ENCODE assay signal across 1 cellular context in the genomic region with DNA sequence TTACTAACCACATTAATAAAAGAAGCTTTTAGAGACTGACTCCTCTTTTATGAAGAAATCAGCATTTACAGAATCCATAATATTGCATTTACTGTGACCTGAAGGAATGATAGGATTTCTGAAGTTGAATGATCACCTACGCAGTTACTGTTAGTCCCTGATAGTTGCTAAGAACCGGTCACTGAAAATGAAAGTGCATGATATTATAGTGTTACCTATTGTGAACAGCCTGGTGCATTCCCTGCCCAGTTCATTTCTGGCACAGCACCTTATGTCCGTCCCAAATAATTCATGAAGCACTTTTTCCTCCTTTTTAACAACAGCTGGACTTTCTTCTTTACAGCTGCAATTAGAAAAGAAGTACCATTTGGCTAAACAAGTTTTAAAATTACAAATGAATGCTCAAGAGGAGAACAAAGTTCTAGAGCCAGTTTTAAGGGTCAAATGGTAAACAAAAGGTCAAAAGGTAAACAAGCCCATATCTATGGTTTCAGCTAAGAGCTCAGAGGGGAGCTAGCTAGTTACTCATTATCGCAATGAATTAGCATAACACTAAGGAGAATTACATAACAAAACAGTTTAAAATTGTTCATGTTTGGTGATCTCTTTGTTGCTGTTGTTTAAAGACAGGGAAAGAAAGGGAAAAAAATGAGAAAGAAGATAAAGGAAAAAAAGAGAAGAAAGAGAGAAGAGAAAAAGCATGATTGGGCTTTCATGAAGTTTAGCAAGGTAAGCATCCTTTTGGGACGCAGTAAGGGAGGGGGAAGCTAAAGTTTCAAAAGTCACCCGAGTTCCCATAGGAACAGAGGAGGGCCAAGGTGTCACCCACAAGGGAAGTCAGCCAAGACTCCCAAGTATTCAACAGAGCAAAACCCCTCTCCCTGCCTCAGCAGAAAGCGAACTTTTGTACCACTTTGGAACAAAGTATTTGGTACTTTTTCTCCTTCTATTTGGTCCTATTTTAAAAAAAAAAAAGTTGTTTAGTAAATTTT.
A peak's percentile ranks its signal among the peaks of the same experiment; 100 is the strongest.
TF ChIP-seq lines count a peak whose summit lies in the region.

No MANE protein-coding gene starts in this region.

TF ChIP-seq in H1, 55 proteins besides CTCF, POLR2A, EP300 and RAD21 (continued from another document):
- TF ChIP-seq, protein P1, sequence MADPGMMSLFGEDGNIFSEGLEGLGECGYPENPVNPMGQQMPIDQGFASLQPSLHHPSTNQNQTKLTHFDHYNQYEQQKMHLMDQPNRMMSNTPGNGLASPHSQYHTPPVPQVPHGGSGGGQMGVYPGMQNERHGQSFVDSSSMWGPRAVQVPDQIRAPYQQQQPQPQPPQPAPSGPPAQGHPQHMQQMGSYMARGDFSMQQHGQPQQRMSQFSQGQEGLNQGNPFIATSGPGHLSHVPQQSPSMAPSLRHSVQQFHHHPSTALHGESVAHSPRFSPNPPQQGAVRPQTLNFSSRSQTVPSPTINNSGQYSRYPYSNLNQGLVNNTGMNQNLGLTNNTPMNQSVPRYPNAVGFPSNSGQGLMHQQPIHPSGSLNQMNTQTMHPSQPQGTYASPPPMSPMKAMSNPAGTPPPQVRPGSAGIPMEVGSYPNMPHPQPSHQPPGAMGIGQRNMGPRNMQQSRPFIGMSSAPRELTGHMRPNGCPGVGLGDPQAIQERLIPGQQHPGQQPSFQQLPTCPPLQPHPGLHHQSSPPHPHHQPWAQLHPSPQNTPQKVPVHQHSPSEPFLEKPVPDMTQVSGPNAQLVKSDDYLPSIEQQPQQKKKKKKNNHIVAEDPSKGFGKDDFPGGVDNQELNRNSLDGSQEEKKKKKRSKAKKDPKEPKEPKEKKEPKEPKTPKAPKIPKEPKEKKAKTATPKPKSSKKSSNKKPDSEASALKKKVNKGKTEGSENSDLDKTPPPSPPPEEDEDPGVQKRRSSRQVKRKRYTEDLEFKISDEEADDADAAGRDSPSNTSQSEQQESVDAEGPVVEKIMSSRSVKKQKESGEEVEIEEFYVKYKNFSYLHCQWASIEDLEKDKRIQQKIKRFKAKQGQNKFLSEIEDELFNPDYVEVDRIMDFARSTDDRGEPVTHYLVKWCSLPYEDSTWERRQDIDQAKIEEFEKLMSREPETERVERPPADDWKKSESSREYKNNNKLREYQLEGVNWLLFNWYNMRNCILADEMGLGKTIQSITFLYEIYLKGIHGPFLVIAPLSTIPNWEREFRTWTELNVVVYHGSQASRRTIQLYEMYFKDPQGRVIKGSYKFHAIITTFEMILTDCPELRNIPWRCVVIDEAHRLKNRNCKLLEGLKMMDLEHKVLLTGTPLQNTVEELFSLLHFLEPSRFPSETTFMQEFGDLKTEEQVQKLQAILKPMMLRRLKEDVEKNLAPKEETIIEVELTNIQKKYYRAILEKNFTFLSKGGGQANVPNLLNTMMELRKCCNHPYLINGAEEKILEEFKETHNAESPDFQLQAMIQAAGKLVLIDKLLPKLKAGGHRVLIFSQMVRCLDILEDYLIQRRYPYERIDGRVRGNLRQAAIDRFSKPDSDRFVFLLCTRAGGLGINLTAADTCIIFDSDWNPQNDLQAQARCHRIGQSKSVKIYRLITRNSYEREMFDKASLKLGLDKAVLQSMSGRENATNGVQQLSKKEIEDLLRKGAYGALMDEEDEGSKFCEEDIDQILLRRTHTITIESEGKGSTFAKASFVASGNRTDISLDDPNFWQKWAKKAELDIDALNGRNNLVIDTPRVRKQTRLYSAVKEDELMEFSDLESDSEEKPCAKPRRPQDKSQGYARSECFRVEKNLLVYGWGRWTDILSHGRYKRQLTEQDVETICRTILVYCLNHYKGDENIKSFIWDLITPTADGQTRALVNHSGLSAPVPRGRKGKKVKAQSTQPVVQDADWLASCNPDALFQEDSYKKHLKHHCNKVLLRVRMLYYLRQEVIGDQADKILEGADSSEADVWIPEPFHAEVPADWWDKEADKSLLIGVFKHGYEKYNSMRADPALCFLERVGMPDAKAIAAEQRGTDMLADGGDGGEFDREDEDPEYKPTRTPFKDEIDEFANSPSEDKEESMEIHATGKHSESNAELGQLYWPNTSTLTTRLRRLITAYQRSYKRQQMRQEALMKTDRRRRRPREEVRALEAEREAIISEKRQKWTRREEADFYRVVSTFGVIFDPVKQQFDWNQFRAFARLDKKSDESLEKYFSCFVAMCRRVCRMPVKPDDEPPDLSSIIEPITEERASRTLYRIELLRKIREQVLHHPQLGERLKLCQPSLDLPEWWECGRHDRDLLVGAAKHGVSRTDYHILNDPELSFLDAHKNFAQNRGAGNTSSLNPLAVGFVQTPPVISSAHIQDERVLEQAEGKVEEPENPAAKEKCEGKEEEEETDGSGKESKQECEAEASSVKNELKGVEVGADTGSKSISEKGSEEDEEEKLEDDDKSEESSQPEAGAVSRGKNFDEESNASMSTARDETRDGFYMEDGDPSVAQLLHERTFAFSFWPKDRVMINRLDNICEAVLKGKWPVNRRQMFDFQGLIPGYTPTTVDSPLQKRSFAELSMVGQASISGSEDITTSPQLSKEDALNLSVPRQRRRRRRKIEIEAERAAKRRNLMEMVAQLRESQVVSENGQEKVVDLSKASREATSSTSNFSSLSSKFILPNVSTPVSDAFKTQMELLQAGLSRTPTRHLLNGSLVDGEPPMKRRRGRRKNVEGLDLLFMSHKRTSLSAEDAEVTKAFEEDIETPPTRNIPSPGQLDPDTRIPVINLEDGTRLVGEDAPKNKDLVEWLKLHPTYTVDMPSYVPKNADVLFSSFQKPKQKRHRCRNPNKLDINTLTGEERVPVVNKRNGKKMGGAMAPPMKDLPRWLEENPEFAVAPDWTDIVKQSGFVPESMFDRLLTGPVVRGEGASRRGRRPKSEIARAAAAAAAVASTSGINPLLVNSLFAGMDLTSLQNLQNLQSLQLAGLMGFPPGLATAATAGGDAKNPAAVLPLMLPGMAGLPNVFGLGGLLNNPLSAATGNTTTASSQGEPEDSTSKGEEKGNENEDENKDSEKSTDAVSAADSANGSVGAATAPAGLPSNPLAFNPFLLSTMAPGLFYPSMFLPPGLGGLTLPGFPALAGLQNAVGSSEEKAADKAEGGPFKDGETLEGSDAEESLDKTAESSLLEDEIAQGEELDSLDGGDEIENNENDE (IDR thresholded peaks at IDR 0.05; ENCODE audit: insufficient replicate concordance, low read length), result peak; percentile 88
- TF ChIP-seq NANOG (IDR thresholded peaks at IDR 0.05; ENCODE audit: insufficient read depth, low read depth, low read length, poor library complexity, severe bottlenecking) (peak; percentile 66), MAFK (IDR thresholded peaks at IDR 0.05; ENCODE audit: low read depth, low read length) (0 out of 2 replicates have a peak, but pooled peaks have one; percentile 29), POLR2AphosphoS5 (IDR thresholded peaks at IDR 0.05; ENCODE audit: low read depth, low read length) (no peak), KDM4A (IDR thresholded peaks at IDR 0.05; ENCODE audit: low read depth, low read length, severe bottlenecking) (no peak), POU5F1 (IDR thresholded peaks at IDR 0.05; ENCODE audit: low read depth, low read length) (peak; percentile 81), BACH1 (IDR thresholded peaks at IDR 0.05; ENCODE audit: low read length) (no peak; the same call in 1 of the 2 replicates)
